ENCODE assay signal across 36 cellular contexts in the genomic region with DNA sequence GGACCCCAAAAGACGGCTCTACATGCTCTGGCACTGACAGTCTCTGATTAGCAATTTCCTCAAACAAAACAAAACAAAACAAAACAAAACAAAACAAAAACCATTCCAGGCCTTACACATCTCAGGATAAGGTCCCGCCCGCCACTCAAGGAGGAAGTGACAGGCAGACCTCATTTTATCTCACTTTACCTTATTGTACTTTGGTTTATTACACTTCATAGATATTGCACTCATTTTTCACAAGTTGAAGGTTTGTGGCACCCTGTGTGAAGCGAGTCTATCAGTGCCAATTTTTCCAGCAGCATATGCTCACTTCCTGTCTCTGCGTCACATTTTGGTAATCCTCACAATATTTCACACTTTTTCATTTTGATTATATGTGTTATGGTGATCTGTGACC. TPM values are rescaled to one million over a fixed set of nuclear protein-coding genes. Genes with fewer than 3 reads are reported as not detected.
DNase-seq lines count a peak whose midpoint lies in the region; ATAC-seq, FAIRE-seq and TF ChIP-seq lines count a peak whose summit lies in the region.
"Had no signal": no experiment of that assay in that cellular context is flagged by ENCODE, and none has a peak within 500 bp of the region (broad histone marks: within the 10 kb centered on the region; RNA-seq: fewer than 3 reads in every experiment).

No MANE protein-coding gene starts in this region.

- H3K27ac ChIP-seq in CD4-positive, alpha-beta memory T cell (ENCODE audit: low read depth, low read length): peak overlapping the region; percentile 14
- H3K27ac ChIP-seq in colonic mucosa: peak overlapping the region; percentile 65
- H3K27ac ChIP-seq: BLaER1, brain microvascular endothelial cell, HL-60, left lung, neutrophil, prostate gland, right lobe of liver, upper lobe of right lung, VCaP had no signal

- H3K9ac ChIP-seq in colonic mucosa (ENCODE audit: low read depth in 2 of 2, low read length in 2 of 2): peak overlapping the region in 1 of 2 donors; percentile 36
- H3K9ac ChIP-seq: BLaER1 had no signal

- TF ChIP-seq CTCF in colonic mucosa (IDR thresholded peaks at IDR 0.05): no peak
- no peak for TF ChIP-seq CTCF in foreskin fibroblast (IDR thresholded peaks at IDR 0.05; ENCODE audit: low read depth, low read length)

- no peaks in the 10 kb centered on the region for H3K9me3 Mint-ChIP-seq in CD4-positive, alpha-beta memory T cell
- H3K9me3 Mint-ChIP-seq in naive thymus-derived CD8-positive, alpha-beta T cell: no peaks in the 10 kb centered on the region
- H3K9me3 Mint-ChIP-seq: activated T-cell treated with anti-CD3 and anti-CD28 coated beads, Interleukin-2, amount 50 U/mL, for 72 hours; T-helper 2 cell treated with Interferon-gamma antibody and Interleukin-4, amounts not matched to agents 5 μg/mL and 100 μg/mL, for 36 hours had no signal

- intact Hi-C loops in CD4-positive, alpha-beta memory T cell (cut with micrococcal nuclease): no loop called here
- intact Hi-C loops in colonic mucosa (cut with DNase I): no loop called here

- POLR2A ChIA-PET in CD4-positive, alpha-beta memory T cell (lab: Charles Lee; ENCODE audit: partially characterized antibody): interaction anchor here (0.9 kb wide), 1 partner anchor 24 kb away, joined by 3 read pairs; no protein-coding TSS in a partner anchor
- POLR2A ChIA-PET in naive thymus-derived CD8-positive, alpha-beta T cell (lab: Charles Lee): interaction anchor here (0.8 kb wide), 1 partner anchor 25 kb away, joined by 3 read pairs; no protein-coding TSS in a partner anchor

- no peak overlapping the region for H3K4me3 ChIP-seq in CD4-positive, alpha-beta memory T cell (ENCODE audit: low read length in 2 of 2)
- H3K4me3 ChIP-seq in colonic mucosa (no peak overlapping the region), foreskin fibroblast (ENCODE audit: low read depth in 1 of 2, low read length in 2 of 2) (no peak overlapping the region)
- H3K4me3 ChIP-seq: BLaER1, left lung, prostate gland, right lobe of liver, upper lobe of right lung had no signal

- peak; percentile 95 for FAIRE-seq in HTR-8/SVneo (lab: Jason Lieb, UNC)
- FAIRE-seq: G401.6, RCC 7860 had no signal

- peak overlapping the region in 2 of 8 donors; percentile 41 to 68 for H3K4me3 Mint-ChIP-seq in CD4-positive, alpha-beta memory T cell
- H3K4me3 Mint-ChIP-seq in naive thymus-derived CD8-positive, alpha-beta T cell: peak overlapping the region in 3 of 10 donors; percentile 5 to 66 (median 12)
- H3K4me3 Mint-ChIP-seq: activated T-cell treated with anti-CD3 and anti-CD28 coated beads, Interleukin-2, amount 50 U/mL, for 72 hours; T-helper 2 cell treated with Interferon-gamma antibody and Interleukin-4, amounts not matched to agents 5 μg/mL and 100 μg/mL, for 36 hours had no signal

- peaks cover 30 to 42% of the 10 kb centered on the region in 2 donors for H3K36me3 Mint-ChIP-seq in CD4-positive, alpha-beta memory T cell
- peaks cover 0 to 39% (median 22%) of the 10 kb centered on the region in 3 donors for H3K36me3 Mint-ChIP-seq in naive thymus-derived CD8-positive, alpha-beta T cell

- peak in 1 of 5 donors; percentile 16 for DNase-seq in CD4-positive, alpha-beta memory T cell
- DNase-seq in HTR-8/SVneo (ENCODE audit: insufficient read length, low spot score): no peak
- no peak for DNase-seq in colonic mucosa
- peak in 1 of 10 donors; percentile 47 for DNase-seq in naive thymus-derived CD8-positive, alpha-beta T cell
- DNase-seq in NCI-H1436 (lab: John Stamatoyannopoulos, UW): no peak
- DNase-seq in foreskin fibroblast: no peak
- DNase-seq: activated CD4-positive, alpha-beta T cell treated with anti-CD3 and anti-CD28 coated beads for 48 hours; activated naive CD4-positive, alpha-beta T cell treated with Interleukin-2 at 50 U/mL for 16 hours; activated T-cell treated with anti-CD3 and anti-CD28 coated beads, Interleukin-2, amount 50 U/mL, for 72 hours; amygdala; brain microvascular endothelial cell; DMS79; effector CD4-positive, alpha-beta T cell; H7; hypothalamus; Karpas-422; mesenchymal stem cell; NCI-H146; NCI-H2107; NCI-H345; NCI-H69; SHP77 treated with DMSO at 0.1 percent for 48 hours; stimulated activated CD4-positive, alpha-beta T cell treated with anti-CD3 and anti-CD28 coated beads, Interleukin-2, amount 100 ng/mL, for 48 hours; upper lobe of right lung had no signal

- H3K27ac Mint-ChIP-seq in CD4-positive, alpha-beta memory T cell: peak overlapping the region; percentile 62 to 94 (median 81)
- peak overlapping the region in 8 of 10 donors; percentile 28 to 93 (median 70) for H3K27ac Mint-ChIP-seq in naive thymus-derived CD8-positive, alpha-beta T cell
- H3K27ac Mint-ChIP-seq: activated T-cell treated with anti-CD3 and anti-CD28 coated beads, Interleukin-2, amount 50 U/mL, for 72 hours; T-helper 2 cell treated with Interferon-gamma antibody and Interleukin-4, amounts not matched to agents 5 μg/mL and 100 μg/mL, for 36 hours had no signal

- H3K4me1 ChIP-seq in CD4-positive, alpha-beta memory T cell (ENCODE audit: insufficient read depth, low read length): peaks cover 13% of the 10 kb centered on the region
- H3K4me1 ChIP-seq in colonic mucosa: no peaks in the 10 kb centered on the region
- H3K4me1 ChIP-seq: left lung, prostate gland, right lobe of liver, upper lobe of right lung had no signal

- H3K27me3 Mint-ChIP-seq in CD4-positive, alpha-beta memory T cell: no peaks in the 10 kb centered on the region
- H3K27me3 Mint-ChIP-seq in naive thymus-derived CD8-positive, alpha-beta T cell: no peaks in the 10 kb centered on the region

- no peaks in the 10 kb centered on the region for H3K9me3 ChIP-seq in CD4-positive, alpha-beta memory T cell (ENCODE audit: control insufficient read depth in 1 of 2, low read length in 2 of 2)
- H3K9me3 ChIP-seq in colonic mucosa: no peaks in the 10 kb centered on the region
- H3K9me3 ChIP-seq: BLaER1, left lung, neutrophil, prostate gland, right lobe of liver, upper lobe of right lung had no signal

- peaks cover 9% of the 10 kb centered on the region for H3K36me3 ChIP-seq in CD4-positive, alpha-beta memory T cell (ENCODE audit: insufficient read depth, low read length)
- H3K36me3 ChIP-seq in colonic mucosa: no peaks in the 10 kb centered on the region
- H3K36me3 ChIP-seq: BLaER1, brain microvascular endothelial cell, left lung, prostate gland, right lobe of liver, upper lobe of right lung had no signal

- no peaks in the 10 kb centered on the region for H3K27me3 ChIP-seq in CD4-positive, alpha-beta memory T cell (ENCODE audit: insufficient read depth, low read length)
- no peaks in the 10 kb centered on the region for H3K27me3 ChIP-seq in colonic mucosa
- H3K27me3 ChIP-seq: BLaER1, right lobe of liver, upper lobe of right lung had no signal

- H3K4me1 Mint-ChIP-seq in CD4-positive, alpha-beta memory T cell: peaks cover 15 to 38% (median 20%) of the 10 kb centered on the region in 4 donors
- peaks cover 10 to 28% (median 20%) of the 10 kb centered on the region in 4 donors for H3K4me1 Mint-ChIP-seq in naive thymus-derived CD8-positive, alpha-beta T cell

- ATAC-seq in naive thymus-derived CD8-positive, alpha-beta T cell: no peak
- no peak for ATAC-seq in HG03342 (IDR thresholded peaks at IDR 0.05; ENCODE audit: unreplicated experiment)
- ATAC-seq: activated T-cell treated with anti-CD3 and anti-CD28 coated beads, Interleukin-2, amount 50 U/mL, for 72 hours; left lung; upper lobe of right lung had no signal

- CTCF ChIA-PET in CD4-positive, alpha-beta memory T cell (lab: Charles Lee; ENCODE audit: partially characterized antibody): no interaction called here

RNA-seq across cellular contexts. Expression of a gene that starts 15.2 kb away (rescaled TPM):
- total RNA-seq in CD4-positive, alpha-beta memory T cell: 10 to 100 TPM; 21.7 to 25.2 TPM
- polyA plus RNA-seq in CD4-positive, alpha-beta memory T cell: 10 to 100 TPM; 11.7 to 18.0 TPM
- total RNA-seq in colonic mucosa: 1 to 10 TPM; 2.7 to 3.4 TPM
- total RNA-seq in naive thymus-derived CD8-positive, alpha-beta T cell: 10 to 100 TPM; 10.2 to 10.5 TPM
- polyA plus RNA-seq in naive thymus-derived CD8-positive, alpha-beta T cell: 10 to 100 TPM in 1 of 3 donors, 1 to 10 TPM in 2; 6.2 to 10.9 (median 6.4) TPM
- total RNA-seq: chondrocyte, H7 had no signal

RNA-seq across cellular contexts. Expression of a gene that starts 44.1 kb away (rescaled TPM):
- not detected for total RNA-seq in CD4-positive, alpha-beta memory T cell
- not detected for polyA plus RNA-seq in CD4-positive, alpha-beta memory T cell
- total RNA-seq in colonic mucosa: 100 to 1,000 TPM; 272 TPM
- total RNA-seq in naive thymus-derived CD8-positive, alpha-beta T cell: not detected
- not detected for polyA plus RNA-seq in naive thymus-derived CD8-positive, alpha-beta T cell
- total RNA-seq: activated T-cell treated with anti-CD3 and anti-CD28 coated beads, Interleukin-2, amount 50 U/mL, for 72 hours; chondrocyte; H7; left lung had no signal

Comparison
In these comparisons a context has a peak if more than half of its experiments do, and no peak if none do; other contexts are left out.
1. RNA of a gene that starts 44.1 kb away (total RNA-seq): 272 TPM in colonic mucosa; not detected in CD4-positive, alpha-beta memory T cell and not detected in naive thymus-derived CD8-positive, alpha-beta T cell; every median in the first group is over 100 times any median in the second.